In the genomic region with DNA sequence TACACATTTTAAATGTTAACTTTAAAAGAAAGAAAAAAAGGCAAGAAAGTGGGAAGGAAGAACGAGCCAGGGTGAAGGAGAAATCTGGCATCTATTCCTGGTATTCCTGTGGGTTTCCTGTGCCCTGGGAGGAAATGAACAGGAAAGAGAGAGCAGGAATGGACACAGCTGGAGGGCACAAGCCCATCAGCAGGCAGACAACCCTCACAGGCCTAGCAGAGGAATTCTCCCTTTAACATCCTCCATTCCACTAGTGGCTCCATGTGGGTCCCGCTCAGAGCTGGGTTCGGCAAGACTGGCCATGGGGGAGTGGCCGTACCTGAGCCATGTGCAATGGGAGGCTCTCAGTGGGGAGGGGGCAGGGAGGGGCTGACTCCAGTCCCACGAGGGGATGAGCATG, we compare ENCODE assay signal across 12 cellular contexts. TPM values are rescaled to one million over a fixed set of nuclear protein-coding genes. Genes with fewer than 3 reads are reported as not detected.
DNase-seq lines count a peak whose midpoint lies in the region; ATAC-seq and TF ChIP-seq lines count a peak whose summit lies in the region.
"Had no signal": no experiment of that assay in that cellular context is flagged by ENCODE, and none has a peak within 500 bp of the region (broad histone marks: within the 10 kb centered on the region; RNA-seq: fewer than 3 reads in every experiment).

No MANE protein-coding gene starts in this region.

- POLR2A ChIA-PET in activated CD4-positive, alpha-beta memory T cell treated with anti-CD3 and anti-CD28 coated beads, Interleukin-2, amount 10 ng/mL, durations not matched to agents 7 days and 5 days (lab: Charles Lee), result interaction anchor here (3.0 kb wide), 1 partner anchor 33 kb away, joined by 40 read pairs; the partner anchor contains the start of gene CKLF

- H3K4me1 ChIP-seq in left lung, result peaks cover 46 to 98% of the 10 kb centered on the region in 2 donors

- H3K27me3 ChIP-seq in HL-60 (ENCODE audit: insufficient read depth, poor library complexity, severe bottlenecking) (no peaks in the 10 kb centered on the region), left lung (no peaks in the 10 kb centered on the region)

- CTCF ChIA-PET in activated CD4-positive, alpha-beta memory T cell treated with anti-CD3 and anti-CD28 coated beads, Interleukin-2, amount 10 ng/mL, durations not matched to agents 7 days and 5 days (lab: Charles Lee), result no interaction called here

- DNase-seq in HL-60 (ENCODE audit: low read depth in 1 of 2, low spot score in 1 of 2), result no peak
- DNase-seq in activated CD4-positive, alpha-beta memory T cell treated with anti-CD3 and anti-CD28 coated beads, Interleukin-2, amount 10 ng/mL, durations not matched to agents 7 days and 5 days, result no peak
- no peak for DNase-seq in left lung
- no peak for DNase-seq in stimulated activated effector memory CD8-positive, alpha-beta T cell treated with anti-CD3 and anti-CD28 coated beads, Interleukin-12 subunit alpha, Interleukin-12 subunit beta, amount 100 ng/mL, for 72 hours (ENCODE audit: low spot score in 2 of 2)
- DNase-seq in NCI-H128 (lab: John Stamatoyannopoulos, UW; ENCODE audit: unreplicated experiment), result no peak
- DNase-seq in D341Med (ENCODE audit: low spot score), result no peak
- DNase-seq: NCI-H187 had no signal

- H3K4me3 ChIP-seq in HL-60 (replicated peaks; ENCODE audit: insufficient read depth, low read length) (no peak overlapping the region), left lung (no peak overlapping the region)

- H3K36me3 ChIP-seq in left lung, result no peaks in the 10 kb centered on the region

- H3K27ac ChIP-seq in HL-60 (replicated peaks) (peak overlapping the region; percentile 99), left lung (peak overlapping the region; percentile 79 to 99)

- H3K9me3 ChIP-seq in left lung, result no peaks in the 10 kb centered on the region

- no peaks in the 10 kb centered on the region for H3K9me3 Mint-ChIP-seq in activated CD4-positive, alpha-beta memory T cell treated with anti-CD3 and anti-CD28 coated beads, Interleukin-2, amount 10 ng/mL, durations not matched to agents 7 days and 5 days
- H3K9me3 Mint-ChIP-seq in stimulated activated effector memory CD8-positive, alpha-beta T cell treated with anti-CD3 and anti-CD28 coated beads, Interleukin-12 subunit alpha, Interleukin-12 subunit beta, amount 100 ng/mL, for 72 hours, result no peaks in the 10 kb centered on the region
- H3K9me3 Mint-ChIP-seq: IgD-negative memory B cell, neural crest cell had no signal

- H3K27ac Mint-ChIP-seq in activated CD4-positive, alpha-beta memory T cell treated with anti-CD3 and anti-CD28 coated beads, Interleukin-2, amount 10 ng/mL, durations not matched to agents 7 days and 5 days, result peak overlapping the region; percentile 47
- peak overlapping the region; percentile 98 for H3K27ac Mint-ChIP-seq in stimulated activated effector memory CD8-positive, alpha-beta T cell treated with anti-CD3 and anti-CD28 coated beads, Interleukin-12 subunit alpha, Interleukin-12 subunit beta, amount 100 ng/mL, for 72 hours

- H3K4me1 Mint-ChIP-seq in activated CD4-positive, alpha-beta memory T cell treated with anti-CD3 and anti-CD28 coated beads, Interleukin-2, amount 10 ng/mL, durations not matched to agents 7 days and 5 days, result peaks cover 94% of the 10 kb centered on the region
- peaks cover 86% of the 10 kb centered on the region for H3K4me1 Mint-ChIP-seq in stimulated activated effector memory CD8-positive, alpha-beta T cell treated with anti-CD3 and anti-CD28 coated beads, Interleukin-12 subunit alpha, Interleukin-12 subunit beta, amount 100 ng/mL, for 72 hours

- no peak overlapping the region for H3K4me3 Mint-ChIP-seq in activated CD4-positive, alpha-beta memory T cell treated with anti-CD3 and anti-CD28 coated beads, Interleukin-2, amount 10 ng/mL, durations not matched to agents 7 days and 5 days
- H3K4me3 Mint-ChIP-seq in stimulated activated effector memory CD8-positive, alpha-beta T cell treated with anti-CD3 and anti-CD28 coated beads, Interleukin-12 subunit alpha, Interleukin-12 subunit beta, amount 100 ng/mL, for 72 hours, result peak overlapping the region; percentile 64
- H3K4me3 Mint-ChIP-seq: neural crest cell had no signal

- TF ChIP-seq CTCF in HL-60 (IDR thresholded peaks at IDR 0.05; ENCODE audit: insufficient read depth, low read length), result no peak
- no peak for TF ChIP-seq CTCF in left lung (IDR thresholded peaks at IDR 0.05)

- ATAC-seq in left lung, result no peak
- no peak for ATAC-seq in stimulated activated effector memory CD8-positive, alpha-beta T cell treated with anti-CD3 and anti-CD28 coated beads, Interleukin-12 subunit alpha, Interleukin-12 subunit beta, amount 100 ng/mL, for 72 hours
- ATAC-seq in GM18520 (IDR thresholded peaks at IDR 0.05; ENCODE audit: unreplicated experiment), result no peak
- no peak for ATAC-seq in GM21528 (IDR thresholded peaks at IDR 0.05; ENCODE audit: low FRiP score, unreplicated experiment)

- intact Hi-C loops in left lung (cut with DNase I), result no loop called here

- no peaks in the 10 kb centered on the region for H3K27me3 Mint-ChIP-seq in activated CD4-positive, alpha-beta memory T cell treated with anti-CD3 and anti-CD28 coated beads, Interleukin-2, amount 10 ng/mL, durations not matched to agents 7 days and 5 days

- H3K36me3 Mint-ChIP-seq in activated CD4-positive, alpha-beta memory T cell treated with anti-CD3 and anti-CD28 coated beads, Interleukin-2, amount 10 ng/mL, durations not matched to agents 7 days and 5 days (ENCODE audit: low read depth), result peaks cover 20% of the 10 kb centered on the region
- peaks cover 20% of the 10 kb centered on the region for H3K36me3 Mint-ChIP-seq in stimulated activated effector memory CD8-positive, alpha-beta T cell treated with anti-CD3 and anti-CD28 coated beads, Interleukin-12 subunit alpha, Interleukin-12 subunit beta, amount 100 ng/mL, for 72 hours
- H3K36me3 Mint-ChIP-seq: IgD-negative memory B cell had no signal

RNA-seq across cellular contexts. Expression of gene TK2, which starts 30.4 kb away (rescaled TPM):
- 10 to 100 TPM; 13.4 to 13.9 TPM for total RNA-seq in activated CD4-positive, alpha-beta memory T cell treated with anti-CD3 and anti-CD28 coated beads, Interleukin-2, amount 10 ng/mL, durations not matched to agents 7 days and 5 days
- total RNA-seq in left lung, result 10 to 100 TPM; 38.4 to 41.2 TPM

RNA-seq across cellular contexts. Expression of gene CKLF, which starts 32.9 kb away (rescaled TPM):
- total RNA-seq in activated CD4-positive, alpha-beta memory T cell treated with anti-CD3 and anti-CD28 coated beads, Interleukin-2, amount 10 ng/mL, durations not matched to agents 7 days and 5 days, result 100 to 1,000 TPM; 183 to 188 TPM
- 10 to 100 TPM; 42.3 to 66.3 TPM for total RNA-seq in left lung

RNA-seq across cellular contexts. Expression of gene CMTM1, which starts 46.8 kb away (rescaled TPM):
- total RNA-seq in activated CD4-positive, alpha-beta memory T cell treated with anti-CD3 and anti-CD28 coated beads, Interleukin-2, amount 10 ng/mL, durations not matched to agents 7 days and 5 days, result 10 to 100 TPM; 16.6 to 17.8 TPM
- total RNA-seq in left lung, result 10 to 100 TPM in 1 of 2 donors, 1 to 10 TPM in 1; 5.7 to 10.0 TPM

RNA-seq across cellular contexts. Expression of gene CMTM2, which starts 59.8 kb away (rescaled TPM):
- total RNA-seq in activated CD4-positive, alpha-beta memory T cell treated with anti-CD3 and anti-CD28 coated beads, Interleukin-2, amount 10 ng/mL, durations not matched to agents 7 days and 5 days, result under 1 TPM; 0.43 to 0.83 TPM
- 1 to 10 TPM in 1 of 2 donors, under 1 TPM in 1; 0.52 to 5.4 TPM for total RNA-seq in left lung
- total RNA-seq: astrocyte had no signal
